In the genomic region with DNA sequence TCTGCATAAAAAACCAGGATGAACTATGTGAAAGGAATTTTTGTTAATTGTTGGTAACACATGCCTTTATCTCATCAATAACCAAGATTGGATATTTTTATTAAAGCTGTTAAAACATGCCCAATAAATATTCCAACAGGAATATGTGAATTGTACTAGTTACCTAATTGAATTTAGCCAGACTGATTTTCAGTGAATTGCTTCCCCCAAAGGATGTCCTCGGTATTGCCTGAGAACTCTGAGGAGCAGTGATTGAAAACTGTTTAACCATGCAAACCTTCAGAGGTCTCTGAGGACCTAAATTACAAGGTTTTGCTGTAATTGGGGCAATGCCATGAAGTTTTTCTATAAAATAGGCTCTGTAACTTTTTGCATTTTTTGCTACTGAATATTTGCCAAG, we compare ENCODE assay signal across 1 cellular context.
TF ChIP-seq lines count a peak whose summit lies in the region.

No MANE protein-coding gene starts in this region.

TF ChIP-seq in GM12878, 131 proteins besides CTCF, POLR2A, EP300 and RAD21 (continued from another document):
- TF ChIP-seq, protein P1, sequence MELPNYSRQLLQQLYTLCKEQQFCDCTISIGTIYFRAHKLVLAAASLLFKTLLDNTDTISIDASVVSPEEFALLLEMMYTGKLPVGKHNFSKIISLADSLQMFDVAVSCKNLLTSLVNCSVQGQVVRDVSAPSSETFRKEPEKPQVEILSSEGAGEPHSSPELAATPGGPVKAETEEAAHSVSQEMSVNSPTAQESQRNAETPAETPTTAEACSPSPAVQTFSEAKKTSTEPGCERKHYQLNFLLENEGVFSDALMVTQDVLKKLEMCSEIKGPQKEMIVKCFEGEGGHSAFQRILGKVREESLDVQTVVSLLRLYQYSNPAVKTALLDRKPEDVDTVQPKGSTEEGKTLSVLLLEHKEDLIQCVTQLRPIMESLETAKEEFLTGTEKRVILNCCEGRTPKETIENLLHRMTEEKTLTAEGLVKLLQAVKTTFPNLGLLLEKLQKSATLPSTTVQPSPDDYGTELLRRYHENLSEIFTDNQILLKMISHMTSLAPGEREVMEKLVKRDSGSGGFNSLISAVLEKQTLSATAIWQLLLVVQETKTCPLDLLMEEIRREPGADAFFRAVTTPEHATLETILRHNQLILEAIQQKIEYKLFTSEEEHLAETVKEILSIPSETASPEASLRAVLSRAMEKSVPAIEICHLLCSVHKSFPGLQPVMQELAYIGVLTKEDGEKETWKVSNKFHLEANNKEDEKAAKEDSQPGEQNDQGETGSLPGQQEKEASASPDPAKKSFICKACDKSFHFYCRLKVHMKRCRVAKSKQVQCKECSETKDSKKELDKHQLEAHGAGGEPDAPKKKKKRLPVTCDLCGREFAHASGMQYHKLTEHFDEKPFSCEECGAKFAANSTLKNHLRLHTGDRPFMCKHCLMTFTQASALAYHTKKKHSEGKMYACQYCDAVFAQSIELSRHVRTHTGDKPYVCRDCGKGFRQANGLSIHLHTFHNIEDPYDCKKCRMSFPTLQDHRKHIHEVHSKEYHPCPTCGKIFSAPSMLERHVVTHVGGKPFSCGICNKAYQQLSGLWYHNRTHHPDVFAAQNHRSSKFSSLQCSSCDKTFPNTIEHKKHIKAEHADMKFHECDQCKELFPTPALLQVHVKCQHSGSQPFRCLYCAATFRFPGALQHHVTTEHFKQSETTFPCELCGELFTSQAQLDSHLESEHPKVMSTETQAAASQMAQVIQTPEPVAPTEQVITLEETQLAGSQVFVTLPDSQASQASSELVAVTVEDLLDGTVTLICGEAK (IDR thresholded peaks at IDR 0.05; ENCODE audit: borderline replicate concordance), result no peak
- no peak for TF ChIP-seq RFX5 (IDR thresholded peaks at IDR 0.05; ENCODE audit: low read depth, low read length)
- no peak for TF ChIP-seq RELA (IDR thresholded peaks at IDR 0.05; ENCODE audit: borderline replicate concordance, partially characterized antibody)
- TF ChIP-seq POU2F2 (IDR thresholded peaks at IDR 0.05; ENCODE audit: borderline replicate concordance, low read depth, low read length), result no peak
- no peak for TF ChIP-seq PAX5 (IDR thresholded peaks at IDR 0.05; ENCODE audit: borderline replicate concordance, low read depth, low read length)
- TF ChIP-seq, protein P2, sequence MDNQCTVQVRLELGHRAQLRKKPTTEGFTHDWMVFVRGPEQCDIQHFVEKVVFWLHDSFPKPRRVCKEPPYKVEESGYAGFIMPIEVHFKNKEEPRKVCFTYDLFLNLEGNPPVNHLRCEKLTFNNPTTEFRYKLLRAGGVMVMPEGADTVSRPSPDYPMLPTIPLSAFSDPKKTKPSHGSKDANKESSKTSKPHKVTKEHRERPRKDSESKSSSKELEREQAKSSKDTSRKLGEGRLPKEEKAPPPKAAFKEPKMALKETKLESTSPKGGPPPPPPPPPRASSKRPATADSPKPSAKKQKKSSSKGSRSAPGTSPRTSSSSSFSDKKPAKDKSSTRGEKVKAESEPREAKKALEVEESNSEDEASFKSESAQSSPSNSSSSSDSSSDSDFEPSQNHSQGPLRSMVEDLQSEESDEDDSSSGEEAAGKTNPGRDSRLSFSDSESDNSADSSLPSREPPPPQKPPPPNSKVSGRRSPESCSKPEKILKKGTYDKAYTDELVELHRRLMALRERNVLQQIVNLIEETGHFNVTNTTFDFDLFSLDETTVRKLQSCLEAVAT (IDR thresholded peaks at IDR 0.05), result no peak
